1 cellular context compared by ENCODE assay signal in the genomic region with DNA sequence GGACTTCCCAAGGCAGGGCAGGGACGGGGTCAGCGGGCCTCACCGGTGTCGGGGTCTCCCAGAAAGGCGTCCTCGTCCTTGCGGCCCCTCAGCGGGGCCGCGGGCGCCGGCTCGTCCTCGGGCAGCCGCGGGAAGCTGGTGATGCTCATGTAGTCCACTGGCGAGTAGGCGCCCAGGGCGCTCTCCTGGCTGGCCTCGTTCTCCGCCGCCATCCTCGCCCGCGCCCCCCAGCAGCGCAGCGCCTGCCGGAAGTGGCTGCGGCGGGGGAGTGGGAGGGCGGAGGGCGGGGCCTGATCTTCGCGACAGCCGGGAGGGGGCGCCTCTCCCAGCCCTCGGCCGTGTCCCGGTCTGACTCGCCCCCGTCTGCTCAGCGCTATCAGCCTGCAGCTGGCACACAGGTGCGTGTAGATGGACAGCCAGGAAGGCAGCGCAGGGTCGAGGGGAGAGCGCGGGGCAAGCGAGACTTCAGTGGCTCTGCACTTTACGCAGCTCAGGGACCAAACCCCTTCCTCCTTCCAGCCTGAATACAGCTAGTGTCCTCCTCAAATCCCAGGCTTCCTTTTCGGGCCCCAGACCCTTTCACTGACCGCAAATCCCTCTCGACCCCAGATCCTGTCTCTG.
TF ChIP-seq lines count a peak whose summit lies in the region.

GGT7 (minus strand) TSS at position 253 of the 621 bp plus-strand sequence; CDS start at position 212, 41 bp downstream.

TF ChIP-seq in GM12878, 131 proteins besides CTCF, POLR2A, EP300 and RAD21 (continued from another document):
- TF ChIP-seq SKIL (IDR thresholded peaks at IDR 0.05; ENCODE audit: low read depth, poor library complexity, severe bottlenecking) (no peak), HDAC2 (IDR thresholded peaks at IDR 0.05) (no peak), SP1 (IDR thresholded peaks at IDR 0.05; ENCODE audit: low read depth, low read length) (peak; percentile 34), TARDBP (IDR thresholded peaks at IDR 0.05; ENCODE audit: borderline replicate concordance) (no peak), POLR2AphosphoS2 (IDR thresholded peaks at IDR 0.05; ENCODE audit: low read depth, low read length) (no peak), ZNF622 (IDR thresholded peaks at IDR 0.05) (no peak), SIN3A (IDR thresholded peaks at IDR 0.05; ENCODE audit: low read depth, low read length) (no peak), NR2C2 (IDR thresholded peaks at IDR 0.05; ENCODE audit: borderline replicate concordance, control insufficient read depth, insufficient read length, low read depth) (no peak), CREM (IDR thresholded peaks at IDR 0.05; ENCODE audit: low read depth) (0 out of 2 replicates have a peak, but pooled peaks have one; percentile 11), PAX8 (IDR thresholded peaks at IDR 0.05) (no peak), HDAC6 (IDR thresholded peaks at IDR 0.05; ENCODE audit: unreplicated experiment) (no peak), EGR1 (IDR thresholded peaks at IDR 0.05; ENCODE audit: borderline replicate concordance in 1 of 2, low read depth in 2 of 2, low read length in 2 of 2) (peak in 1 of 2 experiments; percentile 78; a peak in 2 of 3 replicates), STAT1 (conservative IDR thresholded peaks at IDR 0.05) (no peak), TCF12 (IDR thresholded peaks at IDR 0.05; ENCODE audit: low read depth, low read length) (peak; percentile 90), KLF5 (IDR thresholded peaks at IDR 0.05; ENCODE audit: partially characterized antibody) (no peak), STAT3 (IDR thresholded peaks at IDR 0.05; ENCODE audit: low read depth, low read length) (no peak), TBL1XR1 (IDR thresholded peaks at IDR 0.05; ENCODE audit: low read depth, low read length) (no peak), POU2F2 (IDR thresholded peaks at IDR 0.05; ENCODE audit: borderline replicate concordance, low read depth, low read length) (0 out of 3 replicates have a peak, but pooled peaks have one; percentile 32), POLR2AphosphoS5 (IDR thresholded peaks at IDR 0.05; ENCODE audit: low read length) (peak; percentile 45; the same call in 1 of the 2 replicates), HCFC1 (IDR thresholded peaks at IDR 0.05; ENCODE audit: low read length) (peak; percentile 23; the same call in 1 of the 2 replicates), SMARCA5 (IDR thresholded peaks at IDR 0.05) (peak; percentile 57; the same call in 1 of the 2 replicates), CREB1 (IDR thresholded peaks at IDR 0.05; ENCODE audit: low read depth) (peak; percentile 50; the same call in 1 of the 2 replicates), MTA3 (IDR thresholded peaks at IDR 0.05; ENCODE audit: borderline replicate concordance, low read length) (no peak), PKNOX1 (IDR thresholded peaks at IDR 0.05) (peak; percentile 65; the same call in 1 of the 2 replicates), SREBF1 (IDR thresholded peaks at IDR 0.05; ENCODE audit: low read length) (no peak), ATF7 (IDR thresholded peaks at IDR 0.05; ENCODE audit: low read depth) (no peak), ELK1 (IDR thresholded peaks at IDR 0.05; ENCODE audit: low read depth, low read length) (peak; percentile 65), YY1 (IDR thresholded peaks at IDR 0.05; ENCODE audit: low read depth, low read length) (peak; percentile 71; the same call in 1 of the 2 replicates), USF2 (IDR thresholded peaks at IDR 0.05; ENCODE audit: borderline replicate concordance, low read depth, low read length) (no peak), ZNF274 (IDR thresholded peaks at IDR 0.05; ENCODE audit: insufficient read depth, insufficient read length) (no peak), CHD4 (IDR thresholded peaks at IDR 0.05) (no peak), ZZZ3 (IDR thresholded peaks at IDR 0.05; ENCODE audit: control insufficient read depth, insufficient read length, low read depth) (no peak), ZNF687 (IDR thresholded peaks at IDR 0.05) (no peak), BACH1 (IDR thresholded peaks at IDR 0.05; ENCODE audit: borderline replicate concordance) (0 out of 2 replicates have a peak, but pooled peaks have one; percentile 32), CBFB (IDR thresholded peaks at IDR 0.05; ENCODE audit: low read depth) (no peak), SUPT20H (IDR thresholded peaks at IDR 0.05; ENCODE audit: borderline replicate concordance, control insufficient read depth, low read depth, low read length) (no peak), RUNX3 (IDR thresholded peaks at IDR 0.05; ENCODE audit: low read length) (peak; percentile 46), BHLHE40 (IDR thresholded peaks at IDR 0.05; ENCODE audit: borderline replicate concordance in 1 of 2, low read depth in 2 of 2, low read length in 1 of 2) (peak in 1 of 2 experiments; percentile 45; a peak in 1 of 4 replicates), RELA (IDR thresholded peaks at IDR 0.05; ENCODE audit: borderline replicate concordance, partially characterized antibody) (no peak), JUNB (IDR thresholded peaks at IDR 0.05) (no peak), IRF4 (IDR thresholded peaks at IDR 0.05; ENCODE audit: low read depth, low read length) (0 out of 2 replicates have a peak, but pooled peaks have one; percentile 39), TCF7 (IDR thresholded peaks at IDR 0.05; ENCODE audit: borderline replicate concordance) (no peak), DPF2 (IDR thresholded peaks at IDR 0.05) (0 out of 2 replicates have a peak, but pooled peaks have one; percentile 41)
- TF ChIP-seq, protein P1, sequence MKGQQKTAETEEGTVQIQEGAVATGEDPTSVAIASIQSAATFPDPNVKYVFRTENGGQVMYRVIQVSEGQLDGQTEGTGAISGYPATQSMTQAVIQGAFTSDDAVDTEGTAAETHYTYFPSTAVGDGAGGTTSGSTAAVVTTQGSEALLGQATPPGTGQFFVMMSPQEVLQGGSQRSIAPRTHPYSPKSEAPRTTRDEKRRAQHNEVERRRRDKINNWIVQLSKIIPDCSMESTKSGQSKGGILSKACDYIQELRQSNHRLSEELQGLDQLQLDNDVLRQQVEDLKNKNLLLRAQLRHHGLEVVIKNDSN (IDR thresholded peaks at IDR 0.05; ENCODE audit: borderline replicate concordance, extremely low read length, insufficient read depth, low read depth, low read length): no peak
- TF ChIP-seq, protein P2, sequence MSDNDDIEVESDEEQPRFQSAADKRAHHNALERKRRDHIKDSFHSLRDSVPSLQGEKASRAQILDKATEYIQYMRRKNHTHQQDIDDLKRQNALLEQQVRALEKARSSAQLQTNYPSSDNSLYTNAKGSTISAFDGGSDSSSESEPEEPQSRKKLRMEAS (IDR thresholded peaks at IDR 0.05; ENCODE audit: low read depth, low read length): peak; percentile 74
- TF ChIP-seq, protein P3, sequence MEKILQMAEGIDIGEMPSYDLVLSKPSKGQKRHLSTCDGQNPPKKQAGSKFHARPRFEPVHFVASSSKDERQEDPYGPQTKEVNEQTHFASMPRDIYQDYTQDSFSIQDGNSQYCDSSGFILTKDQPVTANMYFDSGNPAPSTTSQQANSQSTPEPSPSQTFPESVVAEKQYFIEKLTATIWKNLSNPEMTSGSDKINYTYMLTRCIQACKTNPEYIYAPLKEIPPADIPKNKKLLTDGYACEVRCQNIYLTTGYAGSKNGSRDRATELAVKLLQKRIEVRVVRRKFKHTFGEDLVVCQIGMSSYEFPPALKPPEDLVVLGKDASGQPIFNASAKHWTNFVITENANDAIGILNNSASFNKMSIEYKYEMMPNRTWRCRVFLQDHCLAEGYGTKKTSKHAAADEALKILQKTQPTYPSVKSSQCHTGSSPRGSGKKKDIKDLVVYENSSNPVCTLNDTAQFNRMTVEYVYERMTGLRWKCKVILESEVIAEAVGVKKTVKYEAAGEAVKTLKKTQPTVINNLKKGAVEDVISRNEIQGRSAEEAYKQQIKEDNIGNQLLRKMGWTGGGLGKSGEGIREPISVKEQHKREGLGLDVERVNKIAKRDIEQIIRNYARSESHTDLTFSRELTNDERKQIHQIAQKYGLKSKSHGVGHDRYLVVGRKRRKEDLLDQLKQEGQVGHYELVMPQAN (conservative IDR thresholded peaks at IDR 0.05): no peak
- TF ChIP-seq, protein P4, sequence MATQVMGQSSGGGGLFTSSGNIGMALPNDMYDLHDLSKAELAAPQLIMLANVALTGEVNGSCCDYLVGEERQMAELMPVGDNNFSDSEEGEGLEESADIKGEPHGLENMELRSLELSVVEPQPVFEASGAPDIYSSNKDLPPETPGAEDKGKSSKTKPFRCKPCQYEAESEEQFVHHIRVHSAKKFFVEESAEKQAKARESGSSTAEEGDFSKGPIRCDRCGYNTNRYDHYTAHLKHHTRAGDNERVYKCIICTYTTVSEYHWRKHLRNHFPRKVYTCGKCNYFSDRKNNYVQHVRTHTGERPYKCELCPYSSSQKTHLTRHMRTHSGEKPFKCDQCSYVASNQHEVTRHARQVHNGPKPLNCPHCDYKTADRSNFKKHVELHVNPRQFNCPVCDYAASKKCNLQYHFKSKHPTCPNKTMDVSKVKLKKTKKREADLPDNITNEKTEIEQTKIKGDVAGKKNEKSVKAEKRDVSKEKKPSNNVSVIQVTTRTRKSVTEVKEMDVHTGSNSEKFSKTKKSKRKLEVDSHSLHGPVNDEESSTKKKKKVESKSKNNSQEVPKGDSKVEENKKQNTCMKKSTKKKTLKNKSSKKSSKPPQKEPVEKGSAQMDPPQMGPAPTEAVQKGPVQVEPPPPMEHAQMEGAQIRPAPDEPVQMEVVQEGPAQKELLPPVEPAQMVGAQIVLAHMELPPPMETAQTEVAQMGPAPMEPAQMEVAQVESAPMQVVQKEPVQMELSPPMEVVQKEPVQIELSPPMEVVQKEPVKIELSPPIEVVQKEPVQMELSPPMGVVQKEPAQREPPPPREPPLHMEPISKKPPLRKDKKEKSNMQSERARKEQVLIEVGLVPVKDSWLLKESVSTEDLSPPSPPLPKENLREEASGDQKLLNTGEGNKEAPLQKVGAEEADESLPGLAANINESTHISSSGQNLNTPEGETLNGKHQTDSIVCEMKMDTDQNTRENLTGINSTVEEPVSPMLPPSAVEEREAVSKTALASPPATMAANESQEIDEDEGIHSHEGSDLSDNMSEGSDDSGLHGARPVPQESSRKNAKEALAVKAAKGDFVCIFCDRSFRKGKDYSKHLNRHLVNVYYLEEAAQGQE (IDR thresholded peaks at IDR 0.05; ENCODE audit: low read depth, low read length): no peak
